ENCODE assay signal across 2 cellular contexts in genomic region chr11:71198141-71198822, GRCh38.
TF ChIP-seq lines count a peak whose summit lies in the region.

No MANE protein-coding gene starts in this region.

TF ChIP-seq in A549, 52 proteins besides CTCF, POLR2A, EP300 and RAD21 (continued from another document):
- TF ChIP-seq ELK1 (IDR thresholded peaks at IDR 0.05; ENCODE audit: low read depth, low read length), result no peak
- TF ChIP-seq HES2 (IDR thresholded peaks at IDR 0.05), result no peak
- no peak for TF ChIP-seq ZNF302 (CRISPR knock-in tag; IDR thresholded peaks at IDR 0.05)
- TF ChIP-seq PBX3 (IDR thresholded peaks at IDR 0.05), result no peak
- TF ChIP-seq RCOR1 (IDR thresholded peaks at IDR 0.05; ENCODE audit: low read depth, low read length), result no peak
- TF ChIP-seq JUN (IDR thresholded peaks at IDR 0.05), result no peak
- no peak for TF ChIP-seq KDM1A (IDR thresholded peaks at IDR 0.05; ENCODE audit: low read depth)
- TF ChIP-seq MAFK (IDR thresholded peaks at IDR 0.05; ENCODE audit: partially characterized antibody), result no peak
- no peak for TF ChIP-seq SMC3 (IDR thresholded peaks at IDR 0.05)
- TF ChIP-seq RFX5 (IDR thresholded peaks at IDR 0.05), result no peak
- TF ChIP-seq HOXA7 (CRISPR knock-in tag; IDR thresholded peaks at IDR 0.05), result no peak
- TF ChIP-seq SREBF2 (IDR thresholded peaks at IDR 0.05), result no peak
- TF ChIP-seq CBX2 (IDR thresholded peaks at IDR 0.05; ENCODE audit: borderline replicate concordance, low read depth), result no peak
- no peak for TF ChIP-seq ZC3H11A (IDR thresholded peaks at IDR 0.05)
- no peak for TF ChIP-seq JUNB (IDR thresholded peaks at IDR 0.05)
- no peak for TF ChIP-seq HOXB5 (CRISPR knock-in tag; IDR thresholded peaks at IDR 0.05)

TF ChIP-seq in IMR-90, 13 proteins besides CTCF, POLR2A, EP300 and RAD21 (continued from another document):
- no peak for TF ChIP-seq NFE2L2 (IDR thresholded peaks at IDR 0.05; ENCODE audit: low read depth, low read length)
- no peak for TF ChIP-seq MXI1 (IDR thresholded peaks at IDR 0.05; ENCODE audit: borderline replicate concordance, low read depth, low read length)
- no peak for TF ChIP-seq CEBPB (IDR thresholded peaks at IDR 0.05; ENCODE audit: low read depth, low read length)
- TF ChIP-seq MAFK (IDR thresholded peaks at IDR 0.05; ENCODE audit: low read depth, low read length), result no peak
- TF ChIP-seq USF2 (IDR thresholded peaks at IDR 0.05; ENCODE audit: low read depth, low read length), result no peak
- TF ChIP-seq BHLHE40 (IDR thresholded peaks at IDR 0.05; ENCODE audit: low read depth, low read length), result no peak
- no peak for TF ChIP-seq FOS (IDR thresholded peaks at IDR 0.05; ENCODE audit: low read depth, low read length)
- TF ChIP-seq RFX5 (IDR thresholded peaks at IDR 0.05; ENCODE audit: low read depth, low read length), result no peak
- TF ChIP-seq CHD1 (IDR thresholded peaks at IDR 0.05; ENCODE audit: low read depth, low read length), result no peak
- no peak for TF ChIP-seq RCOR1 (IDR thresholded peaks at IDR 0.05; ENCODE audit: insufficient replicate concordance, low read length)
- TF ChIP-seq MAZ (IDR thresholded peaks at IDR 0.05; ENCODE audit: borderline replicate concordance, low read depth, low read length), result no peak
- TF ChIP-seq SMC3 (IDR thresholded peaks at IDR 0.05; ENCODE audit: low read depth, low read length), result no peak
TF ChIP-seq in IMR-90: peak in this region for 0.
